8 cellular contexts compared by ENCODE assay signal in the genomic region with DNA sequence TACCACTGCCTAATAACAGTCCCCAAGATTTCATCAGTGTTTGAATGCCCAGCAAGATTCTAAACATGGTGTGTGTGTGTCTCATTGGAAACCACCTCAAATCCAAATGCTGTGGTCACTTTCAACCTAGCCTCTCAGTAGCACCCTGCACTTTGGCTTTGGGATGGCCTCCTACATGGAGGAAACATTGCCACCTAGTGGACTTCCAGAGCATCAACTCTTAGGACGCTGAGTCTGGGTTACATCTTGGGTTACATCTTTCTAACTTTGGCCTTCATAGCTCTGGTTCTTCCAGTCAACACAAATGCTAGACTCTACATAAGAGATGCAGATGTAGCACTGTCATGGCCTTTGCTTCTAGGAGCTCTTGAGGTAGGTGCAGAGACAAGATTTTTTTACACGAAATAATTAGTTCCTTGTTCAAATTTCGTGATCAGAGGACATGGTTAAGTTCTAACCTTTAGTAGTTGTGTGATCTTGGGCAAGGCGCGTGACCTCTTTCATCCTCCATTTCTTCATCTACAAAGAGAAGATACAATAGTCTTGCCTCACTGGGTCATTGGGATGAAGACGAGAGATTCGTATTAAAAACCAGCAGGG.
DNase-seq lines count a peak whose midpoint lies in the region; ATAC-seq and TF ChIP-seq lines count a peak whose summit lies in the region.

No MANE protein-coding gene starts in this region.

- intact Hi-C loops in posterior vena cava (cut with DNase I), result loop anchor here in 1 of 2 donors (10.0 kb wide), 1 partner anchor 193 kb away; no protein-coding TSS in a partner anchor

- no peak overlapping the region for H3K4me3 ChIP-seq in epithelial cell of proximal tubule (ENCODE audit: low read depth, low read length)

- peak; percentile 92 for TF ChIP-seq CTCF in GM12873 (IDR thresholded peaks at IDR 0.05; ENCODE audit: insufficient read depth, low read depth, low read length, missing control alignments)
- TF ChIP-seq CTCF in epithelial cell of proximal tubule (conservative IDR thresholded peaks at IDR 0.05; ENCODE audit: low read depth, low read length), result peak; percentile 92

- DNase-seq in AG20443 (ENCODE audit: low spot score) (peak; percentile 78), MV-4-11 (lab: John Stamatoyannopoulos, UW) (peak; percentile 42), SK-MEL-5 (ENCODE audit: low read depth, low spot score) (peak; percentile 76), epithelial cell of proximal tubule (ENCODE audit: low read depth) (peak; percentile 7), mucosa of gallbladder (ENCODE audit: low spot score) (peak; percentile 14), posterior vena cava (ENCODE audit: low spot score) (no peak)

- in situ Hi-C loops in SK-MEL-5 (cut with HindIII; ENCODE audit: low pct_unique_long_range_greater_than_20kb, low sequenced_read_pairs), result no loop called here

- ATAC-seq in HG03469 (IDR thresholded peaks at IDR 0.05; ENCODE audit: unreplicated experiment), result no peak
